In genomic region chr9:135480071-135480941, GRCh38 we compare ENCODE assay signal across 8 cellular contexts. TPM values are rescaled to one million over a fixed set of nuclear protein-coding genes. Genes with fewer than 3 reads are reported as not detected.
A peak's percentile ranks its signal among the peaks of the same experiment; 100 is the strongest.
DNase-seq lines count a peak whose midpoint lies in the region; ATAC-seq and TF ChIP-seq lines count a peak whose summit lies in the region.

No MANE protein-coding gene starts in this region.

- peaks cover 39% of the 10 kb centered on the region for H3K4me1 ChIP-seq in lower lobe of right lung
- H3K4me1 ChIP-seq in transverse colon, result peaks cover 3 to 22% (median 12%) of the 10 kb centered on the region in 4 donors

- H3K27me3 Mint-ChIP-seq in activated CD4-positive, alpha-beta T cell treated with anti-CD3 and anti-CD28 coated beads for 36 hours, result peaks cover 33% of the 10 kb centered on the region

- H3K36me3 ChIP-seq in lower lobe of right lung (peaks cover 22% of the 10 kb centered on the region), transverse colon (peaks cover 0 to 16% (median 4%) of the 10 kb centered on the region in 4 donors)

- no peaks in the 10 kb centered on the region for H3K9me3 Mint-ChIP-seq in activated CD4-positive, alpha-beta T cell treated with anti-CD3 and anti-CD28 coated beads for 36 hours (ENCODE audit: low read depth)

- CTCF ChIA-PET in activated CD4-positive, alpha-beta T cell treated with anti-CD3 and anti-CD28 coated beads for 36 hours (lab: Charles Lee), result interaction anchor here (1.2 kb wide), 1 partner anchor 25 kb away, joined by 4 read pairs; no protein-coding TSS in a partner anchor

- TF ChIP-seq EP300 in transverse colon (IDR thresholded peaks at IDR 0.05; ENCODE audit: low read depth), result no peak

- H3K4me3 ChIP-seq in dorsolateral prefrontal cortex (peak overlapping the region; percentile 55 to 86 (median 78)), lower lobe of right lung (peak overlapping the region; percentile 73), transverse colon (peak overlapping the region; percentile 41 to 86 (median 81))

- intact Hi-C loops in activated CD4-positive, alpha-beta T cell treated with anti-CD3 and anti-CD28 coated beads for 36 hours (cut with DNase I, micrococcal nuclease), result loop anchor here (2.0 kb wide), 2 partner anchors 18 to 20 kb away; partner anchors contain the start of gene MRPS2 (in 1 of the 2)
- intact Hi-C loops in dorsolateral prefrontal cortex (cut with DNase I), result no loop called here
- intact Hi-C loops in lower lobe of right lung (cut with DNase I), result no loop called here
- intact Hi-C loops in transverse colon (cut with DNase I; ENCODE audit: low total_unique reads), result loop anchor here (5.0 kb wide), 1 partner anchor 378 kb away; no protein-coding TSS in a partner anchor

- peak overlapping the region in 40 of 59 donors; percentile 9 to 90 (median 65) for H3K27ac ChIP-seq in dorsolateral prefrontal cortex
- peak overlapping the region; percentile 78 for H3K27ac ChIP-seq in lower lobe of right lung
- H3K27ac ChIP-seq in transverse colon, result peak overlapping the region; percentile 69 to 87 (median 84)

- H3K27ac Mint-ChIP-seq in activated CD4-positive, alpha-beta T cell treated with anti-CD3 and anti-CD28 coated beads for 36 hours, result no peak overlapping the region

- peak; percentile 12 for DNase-seq in activated CD4-positive, alpha-beta T cell treated with anti-CD3 and anti-CD28 coated beads for 36 hours
- no peak for DNase-seq in activated CD4-positive, alpha-beta T cell treated with anti-CD3 and anti-CD28 coated beads for 48 hours
- peak; percentile 14 for DNase-seq in NCI-H748 treated with DMSO at 0.1 percent for 48 hours (lab: John Stamatoyannopoulos, UW)
- DNase-seq in dorsolateral prefrontal cortex, result peak in 2 of 10 donors; percentile 16 to 58
- DNase-seq in lower lobe of right lung, result peak; percentile 63
- DNase-seq in transverse colon, result peak; percentile 61
- no peak for DNase-seq in GOT3 (lab: John Stamatoyannopoulos, UW)
- DNase-seq in Ammon's horn (ENCODE audit: low spot score), result no peak

- peaks cover 6% of the 10 kb centered on the region for H3K4me1 Mint-ChIP-seq in activated CD4-positive, alpha-beta T cell treated with anti-CD3 and anti-CD28 coated beads for 36 hours

- H3K9me3 ChIP-seq in lower lobe of right lung (no peaks in the 10 kb centered on the region), transverse colon (no peaks in the 10 kb centered on the region)

- peak; percentile 55 for ATAC-seq in activated CD4-positive, alpha-beta T cell treated with anti-CD3 and anti-CD28 coated beads for 36 hours
- ATAC-seq in lower lobe of right lung, result peak; percentile 62 to 76

- H3K27me3 ChIP-seq in dorsolateral prefrontal cortex (no peaks in the 10 kb centered on the region), lower lobe of right lung (ENCODE audit: low read depth) (no peaks in the 10 kb centered on the region), transverse colon (no peaks in the 10 kb centered on the region)

- H3K4me3 Mint-ChIP-seq in activated CD4-positive, alpha-beta T cell treated with anti-CD3 and anti-CD28 coated beads for 36 hours, result no peak overlapping the region

- in situ Hi-C loops in transverse colon (cut with MboI; ENCODE audit: low pct_ligation_motif_present in 1 of 4, low pct_unique_long_range_greater_than_20kb in 1 of 4, low sequenced_read_pairs in 3 of 4), result no loop called here

- WGBS in transverse colon (ENCODE audit: low coverage in 1 of 2), 2 donors, result 1% methylated on average over 48 of the region's 76 CpGs; no CpG with 5 or more reads in 1 of the 2 donors

- H3K36me3 Mint-ChIP-seq in activated CD4-positive, alpha-beta T cell treated with anti-CD3 and anti-CD28 coated beads for 36 hours (ENCODE audit: low read depth), result no peaks in the 10 kb centered on the region

- no peak for TF ChIP-seq CTCF in dorsolateral prefrontal cortex (IDR thresholded peaks at IDR 0.05 in 54 of 56, conservative IDR thresholded peaks at IDR 0.05 in 2 of 56; ENCODE audit: low read depth in 1 of 56, partially characterized antibody in 56 of 56)
- TF ChIP-seq CTCF in lower lobe of right lung (IDR thresholded peaks at IDR 0.05), result no peak
- TF ChIP-seq CTCF in transverse colon (IDR thresholded peaks at IDR 0.05), result no peak

- peak; percentile 39 for TF ChIP-seq POLR2A in transverse colon (IDR thresholded peaks at IDR 0.05)

- POLR2A ChIA-PET in activated CD4-positive, alpha-beta T cell treated with anti-CD3 and anti-CD28 coated beads for 36 hours (lab: Charles Lee), result no interaction called here

RNA-seq across cellular contexts. Expression of gene PPP1R26, which starts 0.7 kb away (rescaled TPM):
- total RNA-seq in activated CD4-positive, alpha-beta T cell treated with anti-CD3 and anti-CD28 coated beads for 36 hours, result 1 to 10 TPM; 1.5 to 2.4 TPM
- 10 to 100 TPM; 14.1 to 39.3 (median 24.1) TPM for total RNA-seq in dorsolateral prefrontal cortex
- total RNA-seq in lower lobe of right lung, result 22.8 TPM
- 10 to 100 TPM; 21.5 to 26.5 (median 25.0) TPM for total RNA-seq in transverse colon

RNA-seq across cellular contexts. Expression of gene MRPS2, which starts 20.2 kb away (rescaled TPM):
- total RNA-seq in activated CD4-positive, alpha-beta T cell treated with anti-CD3 and anti-CD28 coated beads for 36 hours, result 10 to 100 TPM; 50.0 to 70.6 TPM
- total RNA-seq in dorsolateral prefrontal cortex (10 to 100 TPM; 19.8 to 41.3 (median 28.2) TPM), lower lobe of right lung (21.9 TPM), transverse colon (100 to 1,000 TPM in 1 of 4 donors, 10 to 100 TPM in 3; 26.0 to 101 (median 53.6) TPM)

RNA-seq across cellular contexts. Expression of gene LCN1, which starts 40.9 kb away (rescaled TPM):
- total RNA-seq in activated CD4-positive, alpha-beta T cell treated with anti-CD3 and anti-CD28 coated beads for 36 hours, result not detected
- 1 to 10 TPM in 11 of 120 experiments, under 1 TPM in 13, not detected in 96; 0.63 to 2.8 (median 0.97) TPM for total RNA-seq in dorsolateral prefrontal cortex
- not detected for total RNA-seq in lower lobe of right lung
- total RNA-seq in transverse colon, result not detected

Comparison
In these comparisons a context has a peak if more than half of its experiments do, and no peak if none do; other contexts are left out.
1. DNase-seq: peak in activated CD4-positive, alpha-beta T cell treated with anti-CD3 and anti-CD28 coated beads for 36 hours (single experiment), NCI-H748 treated with DMSO at 0.1 percent for 48 hours (single experiment), lower lobe of right lung (single experiment) and transverse colon (single experiment); none in activated CD4-positive, alpha-beta T cell treated with anti-CD3 and anti-CD28 coated beads for 48 hours (single experiment), GOT3 (single experiment) and Ammon's horn (single experiment).
2. intact Hi-C loops: an anchor here in activated CD4-positive, alpha-beta T cell treated with anti-CD3 and anti-CD28 coated beads for 36 hours (2.0 kb wide) and transverse colon (5.0 kb wide); none called in dorsolateral prefrontal cortex and lower lobe of right lung.
3. Peak in every context shown above with its lines, with median percentiles within 50 percentile points of each other: H3K27ac ChIP-seq and H3K4me3 ChIP-seq.